ENCODE assay signal across 15 cellular contexts in the genomic region with DNA sequence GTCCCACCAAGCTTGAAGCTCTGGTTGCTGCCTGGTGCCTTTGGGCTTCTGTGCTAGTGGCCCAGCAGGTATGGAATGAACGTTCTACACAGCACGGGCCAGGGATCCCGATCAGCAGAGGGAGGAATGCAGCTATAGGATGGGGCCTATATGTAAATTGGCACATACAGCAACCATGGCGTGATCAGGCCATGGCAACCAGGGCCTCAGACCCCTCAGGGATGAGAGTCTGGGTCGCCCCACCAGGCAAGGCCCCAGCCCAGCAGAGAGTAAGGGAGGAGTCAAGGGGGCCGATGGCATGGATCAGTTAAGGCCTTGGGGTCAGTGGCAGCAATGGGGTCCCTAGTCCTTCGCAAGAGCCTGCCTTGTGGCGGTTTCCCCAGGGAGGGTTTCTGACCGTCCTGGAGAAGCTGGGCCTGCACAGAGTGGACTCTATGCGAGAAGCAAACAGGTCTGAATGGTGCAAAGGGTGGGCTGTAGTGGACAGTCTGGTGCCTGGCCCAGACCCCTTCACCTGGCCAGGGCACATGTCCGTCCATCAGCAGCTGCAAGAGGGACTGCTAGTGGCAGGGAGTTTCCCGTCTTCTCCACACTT.
"Had no signal": no experiment of that assay in that cellular context is flagged by ENCODE, and none has a peak within 500 bp of the region (broad histone marks: within the 10 kb centered on the region; RNA-seq: fewer than 3 reads in every experiment).

No MANE protein-coding gene starts in this region.

- H3K4me1 Mint-ChIP-seq: central memory CD8-positive, alpha-beta T cell had no signal

- H3K9me3 Mint-ChIP-seq: central memory CD8-positive, alpha-beta T cell; effector memory CD8-positive, alpha-beta T cell had no signal

- H3K36me3 ChIP-seq: esophagus squamous epithelium, gastroesophageal sphincter, neutrophil, tibial nerve had no signal

- H3K4me3 Mint-ChIP-seq: central memory CD8-positive, alpha-beta T cell; effector memory CD8-positive, alpha-beta T cell; naive thymus-derived CD4-positive, alpha-beta T cell; nephron progenitor cell had no signal

- H3K4me3 ChIP-seq: esophagus squamous epithelium, gastroesophageal sphincter, tibial nerve had no signal

- H3K27me3 ChIP-seq: gastroesophageal sphincter, neutrophil, tibial nerve had no signal

- DNase-seq: effector memory CD8-positive, alpha-beta T cell; esophagus squamous epithelium; foreskin fibroblast; glutamatergic neuron; left cardiac atrium; naive thymus-derived CD4-positive, alpha-beta T cell; nephron progenitor cell; small intestine; stimulated activated CD4-positive, alpha-beta T cell treated with anti-CD3 and anti-CD28 coated beads, Interleukin-2, amount 100 ng/mL, for 48 hours; stimulated activated naive CD4-positive, alpha-beta T cell treated with Interleukin-2 at 50 U/mL for 16 hours had no signal

- H3K4me1 ChIP-seq: esophagus squamous epithelium, gastroesophageal sphincter, tibial nerve had no signal

- H3K9me3 ChIP-seq: esophagus squamous epithelium, gastroesophageal sphincter, neutrophil had no signal

- FAIRE-seq: keratinocyte, small intestine had no signal

- H3K27ac Mint-ChIP-seq: effector memory CD8-positive, alpha-beta T cell; nephron progenitor cell had no signal

- ATAC-seq: effector memory CD8-positive, alpha-beta T cell; gastroesophageal sphincter; left cardiac atrium; naive thymus-derived CD4-positive, alpha-beta T cell had no signal

- H3K27ac ChIP-seq: esophagus squamous epithelium, gastroesophageal sphincter, neutrophil, tibial nerve had no signal
